ENCODE assay signal across 9 cellular contexts in the genomic region with DNA sequence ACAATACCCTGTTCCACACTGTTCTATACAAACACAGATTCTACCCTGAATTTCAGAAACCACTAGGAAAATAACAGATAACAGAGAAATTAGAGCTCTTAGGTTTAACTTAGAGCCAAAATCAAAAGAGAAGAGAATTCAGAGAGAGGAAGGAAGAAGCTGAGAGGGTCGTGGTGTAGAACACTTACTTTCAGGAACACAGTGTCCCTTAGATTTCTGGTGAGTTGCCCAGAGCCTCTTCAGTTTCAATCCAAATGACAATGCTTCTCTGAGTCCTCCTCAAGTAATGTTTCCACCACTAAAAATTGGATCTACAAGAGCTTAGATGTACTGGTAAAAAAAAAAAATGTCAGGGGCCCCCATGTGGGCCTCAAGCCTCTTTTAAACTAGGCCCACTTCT. TPM values are rescaled to one million over a fixed set of nuclear protein-coding genes. Genes with fewer than 3 reads are reported as not detected.
DNase-seq lines count a peak whose midpoint lies in the region; ATAC-seq and TF ChIP-seq lines count a peak whose summit lies in the region.
"Had no signal": no experiment of that assay in that cellular context is flagged by ENCODE, and none has a peak within 500 bp of the region (broad histone marks: within the 10 kb centered on the region; RNA-seq: fewer than 3 reads in every experiment).

No MANE protein-coding gene starts in this region.

- no peak overlapping the region for H3K4me3 ChIP-seq in colonic mucosa
- peak overlapping the region in 1 of 2 donors; percentile 26 for H3K4me3 ChIP-seq in muscle layer of duodenum (ENCODE audit: low read depth in 1 of 2, low read length in 2 of 2)
- peak overlapping the region in 1 of 4 donors; percentile 6 for H3K4me3 ChIP-seq in upper lobe of left lung

- H3K36me3 ChIP-seq in colonic mucosa (no peaks in the 10 kb centered on the region), muscle layer of duodenum (ENCODE audit: control insufficient read depth in 1 of 2, insufficient read depth in 2 of 2, low read length in 2 of 2) (no peaks in the 10 kb centered on the region), upper lobe of left lung (peaks cover 0 to 9% (median 0%) of the 10 kb centered on the region in 4 donors)

- no peaks in the 10 kb centered on the region for H3K27me3 ChIP-seq in colonic mucosa
- no peaks in the 10 kb centered on the region for H3K27me3 ChIP-seq in muscle layer of duodenum (ENCODE audit: low read depth, low read length)
- no peaks in the 10 kb centered on the region for H3K27me3 ChIP-seq in upper lobe of left lung

- TF ChIP-seq CTCF in colonic mucosa (IDR thresholded peaks at IDR 0.05) (no peak), upper lobe of left lung (IDR thresholded peaks at IDR 0.05) (no peak)

- no peaks in the 10 kb centered on the region for H3K27me3 Mint-ChIP-seq in activated T-cell treated with anti-CD3 and anti-CD28 coated beads, Interleukin-2, amount 50 U/mL, for 72 hours (ENCODE audit: low read depth)
- H3K27me3 Mint-ChIP-seq: memory B cell had no signal

- 0% methylated on average over 1 of the region's 1 CpG for WGBS in upper lobe of left lung, 2 donors

- no peak overlapping the region for H3K9ac ChIP-seq in colonic mucosa (ENCODE audit: low read depth in 2 of 2, low read length in 2 of 2)

- no peaks in the 10 kb centered on the region for H3K9me3 Mint-ChIP-seq in activated T-cell treated with anti-CD3 and anti-CD28 coated beads, Interleukin-2, amount 50 U/mL, for 72 hours
- H3K9me3 Mint-ChIP-seq: memory B cell had no signal

- H3K36me3 Mint-ChIP-seq in activated T-cell treated with anti-CD3 and anti-CD28 coated beads, Interleukin-2, amount 50 U/mL, for 72 hours (ENCODE audit: insufficient read depth in 2 of 2) = peaks cover 6 to 21% of the 10 kb centered on the region in 2 donors

- peak overlapping the region in 1 of 2 donors; percentile 87 for H3K4me3 Mint-ChIP-seq in activated T-cell treated with anti-CD3 and anti-CD28 coated beads, Interleukin-2, amount 50 U/mL, for 72 hours

- no peak overlapping the region for H3K27ac ChIP-seq in colonic mucosa
- peak overlapping the region; percentile 46 for H3K27ac ChIP-seq in muscle layer of duodenum (ENCODE audit: low read length)
- peak overlapping the region; percentile 52 to 62 (median 54) for H3K27ac ChIP-seq in upper lobe of left lung

- H3K4me1 Mint-ChIP-seq in activated T-cell treated with anti-CD3 and anti-CD28 coated beads, Interleukin-2, amount 50 U/mL, for 72 hours (ENCODE audit: low read depth) = peaks cover 65% of the 10 kb centered on the region

- peak overlapping the region; percentile 64 for H3K27ac Mint-ChIP-seq in activated T-cell treated with anti-CD3 and anti-CD28 coated beads, Interleukin-2, amount 50 U/mL, for 72 hours
- H3K27ac Mint-ChIP-seq: memory B cell had no signal

- H3K4me1 ChIP-seq in colonic mucosa (no peaks in the 10 kb centered on the region), muscle layer of duodenum (ENCODE audit: control insufficient read depth in 1 of 2, insufficient read depth in 2 of 2, low read length in 2 of 2) (peaks cover 0 to 30% of the 10 kb centered on the region in 2 donors), upper lobe of left lung (peaks cover 16 to 36% (median 27%) of the 10 kb centered on the region in 4 donors)

- H3K9me3 ChIP-seq in colonic mucosa (no peaks in the 10 kb centered on the region), muscle layer of duodenum (ENCODE audit: control insufficient read depth in 1 of 2, low read length in 2 of 2) (no peaks in the 10 kb centered on the region), upper lobe of left lung (no peaks in the 10 kb centered on the region)

- TF ChIP-seq POLR2A in upper lobe of left lung (IDR thresholded peaks at IDR 0.05) = no peak

- peak in 1 of 4 donors; percentile 54 for TF ChIP-seq EP300 in upper lobe of left lung (IDR thresholded peaks at IDR 0.05)

- intact Hi-C loops in colonic mucosa (cut with DNase I) = loop anchor here (10.0 kb wide), 1 partner anchor 91 kb away; a partner anchor contains a TSS

- ATAC-seq in activated T-cell treated with anti-CD3 and anti-CD28 coated beads, Interleukin-2, amount 50 U/mL, for 72 hours (replicated peaks in 1 of 2) = no peak
- ATAC-seq in upper lobe of left lung (ENCODE audit: low FRiP score in 2 of 2) = no peak
- no peak for ATAC-seq in GM18520 (IDR thresholded peaks at IDR 0.05; ENCODE audit: unreplicated experiment)

- DNase-seq in activated T-cell treated with anti-CD3 and anti-CD28 coated beads, Interleukin-2, amount 50 U/mL, for 72 hours = no peak
- DNase-seq in activated T-cell treated with anti-CD3 and anti-CD28 coated beads for 4 hours (no peak), colonic mucosa (peak; percentile 24), upper lobe of left lung (peak in 1 of 2 donors; percentile 48), HuH-7 (ENCODE audit: low spot score) (no peak), ureter (ENCODE audit: low spot score) (no peak)

RNA-seq across cellular contexts. Expression of a gene that starts 2.6 kb away (rescaled TPM):
- total RNA-seq in activated T-cell treated with anti-CD3 and anti-CD28 coated beads, Interleukin-2, amount 50 U/mL, for 72 hours = 10 to 100 TPM; 71.8 to 77.2 TPM
- total RNA-seq in colonic mucosa (10 to 100 TPM; 18.4 to 24.4 TPM), upper lobe of left lung (10 to 100 TPM; 11.7 to 44.0 (median 29.8) TPM), ureter (43.3 TPM)
